In genomic region chr13:20990910-20991525, GRCh38 we compare ENCODE assay signal across 28 cellular contexts.
DNase-seq lines count a peak whose midpoint lies in the region; ATAC-seq and TF ChIP-seq lines count a peak whose summit lies in the region.
"Had no signal": no experiment of that assay in that cellular context is flagged by ENCODE, and none has a peak within 500 bp of the region (broad histone marks: within the 10 kb centered on the region; RNA-seq: fewer than 3 reads in every experiment).

No MANE protein-coding gene starts in this region.

- H3K9me3 ChIP-seq in Loucy (ENCODE audit: insufficient read depth, low read depth, low read length) (no peaks in the 10 kb centered on the region), trophoblast cell (ENCODE audit: insufficient read depth, low read depth, low read length) (peaks cover 2% of the 10 kb centered on the region)
- H3K9me3 ChIP-seq: left lung, SJSA1, upper lobe of left lung had no signal

- H3F3A ChIP-seq in GM23338 (replicated peaks; ENCODE audit: low read depth) (0 out of 2 replicates have a peak, but pooled peaks cover 5% of the 10 kb centered on the region), Loucy (ENCODE audit: low read depth) (no peaks in the 10 kb centered on the region)

- H3K18ac ChIP-seq in trophoblast cell (ENCODE audit: low read length): no peak overlapping the region

- H4K20me1 ChIP-seq in GM23338 (replicated peaks; ENCODE audit: insufficient read depth) (peaks cover 10% of the 10 kb centered on the region; the same call in 1 of the 2 replicates), Loucy (ENCODE audit: insufficient read depth, low read length, poor library complexity, severe bottlenecking) (no peaks in the 10 kb centered on the region)

- no CpG with 5 or more reads among the region's 14 CpGs for whole genome bisulfite sequencing in trophoblast cell (ENCODE audit: extremely low coverage, insufficient coverage, insufficient read length)

- H3K4me2 ChIP-seq in GM23338: no peak overlapping the region
- H3K4me2 ChIP-seq in Loucy (ENCODE audit: low read depth, low read length, poor library complexity, severe bottlenecking): no peak overlapping the region
- no peak overlapping the region for H3K4me2 ChIP-seq in trophoblast cell (ENCODE audit: low read length)
- H3K4me2 ChIP-seq: smooth muscle cell had no signal

- no peak overlapping the region for H2BK120ac ChIP-seq in trophoblast cell (ENCODE audit: insufficient read depth, low read length, poor library complexity)

- H3K4me3 ChIP-seq in GM23338 (no peak overlapping the region), Loucy (ENCODE audit: low read length, poor library complexity, severe bottlenecking) (no peak overlapping the region), trophoblast cell (ENCODE audit: low read depth, low read length) (peak overlapping the region; percentile 2)
- H3K4me3 ChIP-seq: left lung, SJSA1, smooth muscle cell, upper lobe of left lung had no signal

- peak overlapping the region; percentile 75 for H3K27ac Mint-ChIP-seq in GM23338
- H3K27ac Mint-ChIP-seq in endothelial cell (ENCODE audit: unreplicated experiment): peak overlapping the region; percentile 67
- H3K27ac Mint-ChIP-seq: activated CD4-positive, alpha-beta memory T cell treated with anti-CD3 and anti-CD28 coated beads, Interleukin-2, amount 10 ng/mL, durations not matched to agents 7 days and 5 days; T-cell had no signal

- H2BK5ac ChIP-seq in trophoblast cell (ENCODE audit: low read depth, low read length, poor library complexity): no peak overlapping the region

- no peak overlapping the region for H3K4ac ChIP-seq in trophoblast cell (ENCODE audit: low read depth, low read length)

- H3K27me3 ChIP-seq in GM23338 (ENCODE audit: insufficient read depth): no peaks in the 10 kb centered on the region
- no peaks in the 10 kb centered on the region for H3K27me3 ChIP-seq in Loucy (ENCODE audit: insufficient read depth, low read length, poor library complexity, severe bottlenecking)
- no peaks in the 10 kb centered on the region for H3K27me3 ChIP-seq in trophoblast cell (ENCODE audit: insufficient read depth, low read length)
- H3K27me3 ChIP-seq: left lung, SJSA1, upper lobe of left lung had no signal

- H3K36me3 Mint-ChIP-seq in GM23338 (ENCODE audit: low read depth): peaks cover 46% of the 10 kb centered on the region
- H3K36me3 Mint-ChIP-seq in endothelial cell (ENCODE audit: low read depth, unreplicated experiment): peaks cover 33% of the 10 kb centered on the region

- H4K91ac ChIP-seq in trophoblast cell (ENCODE audit: low read depth, low read length): no peak overlapping the region

- H3K9me2 ChIP-seq in GM23338 (ENCODE audit: insufficient read depth) (no peaks in the 10 kb centered on the region), Loucy (replicated peaks; ENCODE audit: low read depth, low read length) (no peaks in the 10 kb centered on the region)

- H3K23ac ChIP-seq in trophoblast cell (ENCODE audit: low read length): no peak overlapping the region

- H3K27ac ChIP-seq in GM23338 (ENCODE audit: low read depth): peak overlapping the region; percentile 39; the same call in 1 of the 2 replicates
- H3K27ac ChIP-seq in trophoblast cell (ENCODE audit: low read depth, low read length): no peak overlapping the region
- H3K27ac ChIP-seq: left lung, SJSA1, upper lobe of left lung had no signal

- no peak overlapping the region for H3K9ac ChIP-seq in Loucy (ENCODE audit: low read depth, low read length, poor library complexity, severe bottlenecking)
- no peak overlapping the region for H3K9ac ChIP-seq in trophoblast cell (ENCODE audit: low read length)

- DNase-seq in GM23338 (ENCODE audit: low spot score): peak; percentile 39
- no peak for DNase-seq in endothelial cell (ENCODE audit: low spot score)
- no peak for DNase-seq in trophoblast cell
- DNase-seq in NCI-H2171 treated with DMSO at 0.1 percent for 48 hours (lab: John Stamatoyannopoulos, UW): no peak
- no peak for DNase-seq in stimulated activated CD4-positive, alpha-beta T cell treated with anti-CD3 and anti-CD28 coated beads, Interleukin-4, amount 100 ng/mL, for 24 hours
- DNase-seq: activated CD4-positive, alpha-beta memory T cell treated with anti-CD3 and anti-CD28 coated beads, Interleukin-2, amount 10 ng/mL, durations not matched to agents 7 days and 5 days; activated CD4-positive, CD25-positive, alpha-beta regulatory T cell treated with anti-CD3 and anti-CD28 coated beads, Interleukin-2, amount 50 U/mL, for 72 hours; activated CD8-positive, alpha-beta memory T cell treated with anti-CD3 and anti-CD28 coated beads, Interleukin-2, amount 50 U/mL, for 48 hours; activated naive CD4-positive, alpha-beta T cell treated with anti-CD3 and anti-CD28 coated beads, Interleukin-2, amount 50 U/mL, for 16 hours; amygdala; effector memory CD4-positive, alpha-beta T cell; foreskin fibroblast; hippocampal formation; immature natural killer cell; left lung; naive thymus-derived CD8-positive, alpha-beta T cell; NCI-H1105; NCI-H2029 treated with DMSO at 0.1 percent for 48 hours; NCI-H2227 treated with DMSO at 0.1 percent for 48 hours; NCI-H69; stimulated activated CD4-positive, alpha-beta T cell treated with anti-CD3 and anti-CD28 coated beads, Interleukin-2, amount 100 ng/mL, for 24 hours; T-cell had no signal

- H2AFZ ChIP-seq in GM23338 (no peak overlapping the region), Loucy (ENCODE audit: low read length) (no peak overlapping the region), trophoblast cell (ENCODE audit: insufficient read depth, low read length, poor library complexity) (no peak overlapping the region)

- no peaks in the 10 kb centered on the region for H3K9me3 Mint-ChIP-seq in GM23338
- no peaks in the 10 kb centered on the region for H3K9me3 Mint-ChIP-seq in endothelial cell (ENCODE audit: unreplicated experiment)
- H3K9me3 Mint-ChIP-seq: activated CD4-positive, alpha-beta memory T cell treated with anti-CD3 and anti-CD28 coated beads, Interleukin-2, amount 10 ng/mL, durations not matched to agents 7 days and 5 days; immature natural killer cell; naive thymus-derived CD8-positive, alpha-beta T cell; T-cell had no signal

- H3K4me3 Mint-ChIP-seq in GM23338: no peak overlapping the region
- no peak overlapping the region for H3K4me3 Mint-ChIP-seq in endothelial cell (ENCODE audit: unreplicated experiment)
- H3K4me3 Mint-ChIP-seq: activated CD4-positive, alpha-beta memory T cell treated with anti-CD3 and anti-CD28 coated beads, Interleukin-2, amount 10 ng/mL, durations not matched to agents 7 days and 5 days; immature natural killer cell; naive thymus-derived CD8-positive, alpha-beta T cell; T-cell had no signal

- H3K27me3 Mint-ChIP-seq in GM23338 (ENCODE audit: insufficient read depth, low read depth, poor library complexity) (no peaks in the 10 kb centered on the region), endothelial cell (ENCODE audit: unreplicated experiment) (peaks cover 6% of the 10 kb centered on the region)

- no peak overlapping the region for H2AK5ac ChIP-seq in trophoblast cell (ENCODE audit: low read length)

- no peaks in the 10 kb centered on the region for H3K79me1 ChIP-seq in trophoblast cell (ENCODE audit: low read length)

- H3K36me3 ChIP-seq in GM23338 (ENCODE audit: insufficient read depth) (0 out of 2 replicates have a peak, but pooled peaks cover 11% of the 10 kb centered on the region), Loucy (ENCODE audit: insufficient read depth, low read length) (no peaks in the 10 kb centered on the region), trophoblast cell (ENCODE audit: control insufficient read depth in 1 of 2, insufficient read depth in 2 of 2, low read length in 2 of 2) (peaks cover 56 to 67% of the 10 kb centered on the region in 2 experiments)

- H3K4me1 Mint-ChIP-seq in GM23338 (peaks cover 19% of the 10 kb centered on the region), endothelial cell (ENCODE audit: unreplicated experiment) (peaks cover 8% of the 10 kb centered on the region)

- no peak overlapping the region for H4K12ac ChIP-seq in trophoblast cell (ENCODE audit: low read depth, low read length)

- TF ChIP-seq CTCF in GM23338 (conservative IDR thresholded peaks at IDR 0.05; ENCODE audit: low read depth in 2 of 2) (0 out of 4 replicates have a peak, but pooled peaks of 1 of the 2 experiments have one; percentile 6), Loucy (conservative IDR thresholded peaks at IDR 0.05; ENCODE audit: low read length) (peak; percentile 25; the same call in 1 of the 2 replicates), endothelial cell (IDR thresholded peaks at IDR 0.05; ENCODE audit: unreplicated experiment) (no peak)

- no peaks in the 10 kb centered on the region; the same call in 1 of the 2 replicates for H3K4me1 ChIP-seq in GM23338 (ENCODE audit: insufficient read depth)
- no peaks in the 10 kb centered on the region for H3K4me1 ChIP-seq in Loucy (ENCODE audit: insufficient read depth, low read length, poor library complexity, severe bottlenecking)
- peaks cover 0 to 2% of the 10 kb centered on the region in 2 experiments for H3K4me1 ChIP-seq in trophoblast cell (ENCODE audit: control insufficient read depth in 1 of 2, insufficient read depth in 2 of 2, low read length in 2 of 2)
- H3K4me1 ChIP-seq: SJSA1, upper lobe of left lung had no signal

- H4K8ac ChIP-seq in trophoblast cell (ENCODE audit: low read depth, low read length): no peak overlapping the region

- H3K14ac ChIP-seq in trophoblast cell (ENCODE audit: low read length): no peak overlapping the region

- H2BK12ac ChIP-seq in trophoblast cell (ENCODE audit: low read length): no peak overlapping the region

- peak; percentile 77 for ATAC-seq in GM23338
- ATAC-seq in HG03108 (IDR thresholded peaks at IDR 0.05; ENCODE audit: unreplicated experiment): no peak
- ATAC-seq: left lung; naive thymus-derived CD8-positive, alpha-beta T cell; Panc1; T-cell had no signal

- H3K79me2 ChIP-seq in GM23338 (replicated peaks; ENCODE audit: insufficient read depth): peaks cover 67% of the 10 kb centered on the region
- no peaks in the 10 kb centered on the region for H3K79me2 ChIP-seq in Loucy (ENCODE audit: insufficient read depth, low read length)
- peaks cover 1% of the 10 kb centered on the region for H3K79me2 ChIP-seq in trophoblast cell (ENCODE audit: control insufficient read depth, insufficient read depth, low read length, poor library complexity)

TF ChIP-seq in GM23338, 12 proteins besides CTCF, POLR2A, EP300 and RAD21 (continues in another document):
- TF ChIP-seq POLR2AphosphoS5 (IDR thresholded peaks at IDR 0.05; ENCODE audit: low read depth): no peak
- no peak for TF ChIP-seq ZNF114 (CRISPR knock-in tag; IDR thresholded peaks at IDR 0.05)
- TF ChIP-seq NANOG (IDR thresholded peaks at IDR 0.05; ENCODE audit: borderline replicate concordance): no peak
- no peak for TF ChIP-seq STAT1 (IDR thresholded peaks at IDR 0.05; ENCODE audit: unreplicated experiment)
- no peak for TF ChIP-seq ZNF331 (CRISPR knock-in tag; IDR thresholded peaks at IDR 0.05; ENCODE audit: low read depth)
- no peak for TF ChIP-seq CREB1 (CRISPR knock-in tag; IDR thresholded peaks at IDR 0.05; ENCODE audit: low read depth)
